24 cellular contexts compared by ENCODE assay signal in the genomic region with DNA sequence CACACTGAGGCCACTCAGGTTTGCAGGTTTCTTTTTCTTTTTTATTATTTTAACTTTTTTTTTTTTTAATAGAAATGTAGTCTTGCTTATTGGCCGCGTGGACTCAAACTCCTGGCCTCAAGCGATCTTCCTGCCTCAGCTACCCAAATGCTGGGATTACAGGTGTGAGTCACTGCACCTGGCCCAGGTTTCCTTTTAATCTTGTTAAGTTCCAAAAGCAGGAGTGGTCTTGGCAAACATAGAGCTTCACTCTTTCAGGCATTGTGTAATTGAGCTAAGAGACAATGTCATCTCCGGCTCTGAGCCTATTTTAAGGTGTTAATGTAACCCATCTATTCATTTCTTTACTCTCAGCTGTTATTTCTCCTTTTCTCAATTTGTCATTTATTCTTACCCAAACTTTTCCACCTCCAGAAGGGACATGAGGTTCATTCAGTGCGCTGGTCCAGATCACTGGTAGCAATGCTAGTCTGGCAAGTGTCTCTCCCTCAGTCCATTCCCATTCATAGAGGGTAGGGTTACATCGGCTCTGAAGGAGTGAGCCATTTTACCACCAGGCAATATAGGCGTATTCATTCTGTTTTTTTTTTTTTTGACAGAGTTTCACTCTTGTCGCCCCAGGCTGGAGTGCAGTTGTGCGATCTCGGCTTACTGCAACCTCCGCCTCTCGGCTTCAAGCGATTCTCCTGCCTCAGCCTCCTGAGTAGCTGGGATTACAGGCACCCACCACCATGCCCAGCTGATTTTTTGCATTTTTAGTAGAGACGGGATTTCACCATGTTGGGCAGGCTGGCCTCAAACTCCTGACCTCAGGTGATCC. TPM values are rescaled to one million over a fixed set of nuclear protein-coding genes. Genes with fewer than 3 reads are reported as not detected.
DNase-seq lines count a peak whose midpoint lies in the region; ATAC-seq and TF ChIP-seq lines count a peak whose summit lies in the region.
"Had no signal": no experiment of that assay in that cellular context is flagged by ENCODE, and none has a peak within 500 bp of the region (broad histone marks: within the 10 kb centered on the region; RNA-seq: fewer than 3 reads in every experiment).

No MANE protein-coding gene starts in this region.

- H3K27me3 ChIP-seq in PC-9 (ENCODE audit: insufficient read depth, low read depth) = no peaks in the 10 kb centered on the region
- H3K27me3 ChIP-seq in esophagus (ENCODE audit: control insufficient read depth in 1 of 2, insufficient read depth in 2 of 2, low read length in 2 of 2) = no peaks in the 10 kb centered on the region
- H3K27me3 ChIP-seq: upper lobe of left lung had no signal

- peaks cover 5% of the 10 kb centered on the region for H3K4me1 Mint-ChIP-seq in activated naive CD8-positive, alpha-beta T cell treated with anti-CD3 and anti-CD28 coated beads, Interleukin-2, amount 50 U/mL, for 24 hours
- H3K4me1 Mint-ChIP-seq: central memory CD8-positive, alpha-beta T cell had no signal

- intact Hi-C loops in PC-9 (cut with micrococcal nuclease; ENCODE audit: unreplicated experiment) = no loop called here

- no peaks in the 10 kb centered on the region for H4K20me1 ChIP-seq in PC-9 (ENCODE audit: insufficient read depth)

- H3K36me3 ChIP-seq in PC-9 (ENCODE audit: low read depth) (no peaks in the 10 kb centered on the region), esophagus (ENCODE audit: control insufficient read depth in 2 of 2, insufficient read depth in 2 of 2, low read length in 1 of 2) (no peaks in the 10 kb centered on the region)
- H3K36me3 ChIP-seq: heart left ventricle, upper lobe of left lung had no signal

- no peak for ATAC-seq in activated naive CD8-positive, alpha-beta T cell treated with anti-CD3 and anti-CD28 coated beads, Interleukin-2, amount 50 U/mL, for 24 hours
- ATAC-seq: heart left ventricle, left lobe of liver had no signal

- no peak overlapping the region for H2AFZ ChIP-seq in PC-9

- H3K79me2 ChIP-seq in PC-9 (ENCODE audit: low read depth) = no peaks in the 10 kb centered on the region

- no peak overlapping the region for H3K27ac Mint-ChIP-seq in activated naive CD8-positive, alpha-beta T cell treated with anti-CD3 and anti-CD28 coated beads, Interleukin-2, amount 50 U/mL, for 24 hours
- H3K27ac Mint-ChIP-seq: activated CD4-positive, alpha-beta memory T cell treated with anti-CD3 and anti-CD28 coated beads, Interleukin-2, amount 10 ng/mL, durations not matched to agents 7 days and 5 days; activated naive CD8-positive, alpha-beta T cell; activated T-helper 2 cell treated with anti-CD3 and anti-CD28 coated beads, Interferon-gamma antibody, Interleukin-2, Interleukin-4, amounts not matched to agents 10 μg/mL and 5 μg/mL and 100 μg/mL, durations not matched to agents 14 hours and 24 hours and 36 hours had no signal

- no TSS peak for BruUV-seq in PC-9 (replicated peaks; lab: Mats Ljungman, UMichigan)

- no peaks in the 10 kb centered on the region for H3K9me2 ChIP-seq in PC-9 (ENCODE audit: insufficient read depth)

- no peaks in the 10 kb centered on the region for H3K9me3 ChIP-seq in PC-9 (ENCODE audit: insufficient read depth, low read depth)
- H3K9me3 ChIP-seq in esophagus (ENCODE audit: control insufficient read depth in 2 of 2, insufficient read depth in 1 of 2, low read depth in 1 of 2, low read length in 1 of 2) = no peaks in the 10 kb centered on the region
- H3K9me3 ChIP-seq: heart left ventricle, upper lobe of left lung had no signal

- POLR2A ChIA-PET in PC-9 (lab: Charles Lee; ENCODE audit: unreplicated experiment) = no interaction called here

- CTCF ChIA-PET in PC-9 (lab: Charles Lee) = interaction anchor here (0.6 to 1.0 kb wide), 3 partner anchors 22 to 89 kb away, joined by 3 read pairs; no protein-coding TSS in a partner anchor

- H3K4me1 ChIP-seq in PC-9 (replicated peaks; ENCODE audit: insufficient read depth) (peaks cover 14% of the 10 kb centered on the region), esophagus (ENCODE audit: control insufficient read depth in 2 of 2, insufficient read depth in 2 of 2, low read length in 1 of 2) (peaks cover 2 to 11% of the 10 kb centered on the region in 2 donors)

- H3K27ac ChIP-seq in PC-9 (no peak overlapping the region), esophagus (ENCODE audit: low read depth in 2 of 2, low read length in 1 of 2) (peak overlapping the region; percentile 54 to 71)
- H3K27ac ChIP-seq: heart left ventricle, upper lobe of left lung had no signal

- H3F3A ChIP-seq in PC-9 (ENCODE audit: insufficient read depth, low read depth) = peaks cover 8% of the 10 kb centered on the region; the same call in 1 of the 2 replicates

- TF ChIP-seq CTCF in PC-9 (conservative IDR thresholded peaks at IDR 0.05) = no peak

- no peaks in the 10 kb centered on the region for H3K9me3 Mint-ChIP-seq in activated naive CD8-positive, alpha-beta T cell treated with anti-CD3 and anti-CD28 coated beads, Interleukin-2, amount 50 U/mL, for 24 hours
- H3K9me3 Mint-ChIP-seq: activated CD4-positive, alpha-beta memory T cell treated with anti-CD3 and anti-CD28 coated beads, Interleukin-2, amount 10 ng/mL, durations not matched to agents 7 days and 5 days; activated T-helper 2 cell treated with anti-CD3 and anti-CD28 coated beads, Interferon-gamma antibody, Interleukin-2, Interleukin-4, amounts not matched to agents 10 μg/mL and 5 μg/mL and 100 μg/mL, durations not matched to agents 14 hours and 24 hours and 36 hours; central memory CD8-positive, alpha-beta T cell; naive B cell had no signal

- H3K4me2 ChIP-seq in PC-9 = no peak overlapping the region

- peaks cover 14% of the 10 kb centered on the region for H3K27me3 Mint-ChIP-seq in activated naive CD8-positive, alpha-beta T cell treated with anti-CD3 and anti-CD28 coated beads, Interleukin-2, amount 50 U/mL, for 24 hours
- H3K27me3 Mint-ChIP-seq: activated naive CD8-positive, alpha-beta T cell; central memory CD8-positive, alpha-beta T cell had no signal

- no peak overlapping the region for H3K4me3 Mint-ChIP-seq in activated naive CD8-positive, alpha-beta T cell treated with anti-CD3 and anti-CD28 coated beads, Interleukin-2, amount 50 U/mL, for 24 hours
- H3K4me3 Mint-ChIP-seq: activated CD4-positive, alpha-beta memory T cell treated with anti-CD3 and anti-CD28 coated beads, Interleukin-2, amount 10 ng/mL, durations not matched to agents 7 days and 5 days; activated naive CD8-positive, alpha-beta T cell; central memory CD8-positive, alpha-beta T cell; naive B cell had no signal

- TF ChIP-seq POLR2A in erythroblast (IDR thresholded peaks at IDR 0.05; ENCODE audit: low read length) = no peak

- DNase-seq in NOMO-1 treated with DMSO at 0.1 percent for 48 hours (lab: John Stamatoyannopoulos, UW; ENCODE audit: unreplicated experiment) (peak; percentile 52), NOMO-1 treated with dmso at 0.1 percent for 144 hours (lab: John Stamatoyannopoulos, UW; ENCODE audit: unreplicated experiment) (no peak), PC-9 (peak; percentile 30 to 76), erythroblast (lab: John Stamatoyannopoulos, UW) (no peak), KG1 (lab: John Stamatoyannopoulos, UW) (no peak), HuH-7 (ENCODE audit: low spot score) (no peak)
- no peak for DNase-seq in activated naive CD8-positive, alpha-beta T cell treated with anti-CD3 and anti-CD28 coated beads, Interleukin-2, amount 50 U/mL, for 24 hours
- DNase-seq: activated CD4-positive, alpha-beta memory T cell treated with anti-CD3 and anti-CD28 coated beads, Interleukin-2, amount 10 ng/mL, durations not matched to agents 7 days and 5 days; GDM1; H7; heart left ventricle; naive B cell; NCI-H1105 treated with DMSO at 0.1 percent for 48 hours; NCI-H526; nucleus accumbens; Right ventricle myocardium superior; stimulated activated CD4-positive, alpha-beta T cell treated with anti-CD3 and anti-CD28 coated beads, Interleukin-1b, Interleukin-23, amount 100 ng/mL, for 48 hours had no signal

- H3K4me3 ChIP-seq in PC-9 (no peak overlapping the region), esophagus (ENCODE audit: low read depth in 1 of 2, low read length in 2 of 2) (no peak overlapping the region)
- H3K4me3 ChIP-seq: heart left ventricle, upper lobe of left lung had no signal

- 50 to 67% methylated on average over 14 of the region's 14 CpGs for WGBS in esophagus, 2 donors

- no peaks in the 10 kb centered on the region for H3K36me3 Mint-ChIP-seq in activated naive CD8-positive, alpha-beta T cell treated with anti-CD3 and anti-CD28 coated beads, Interleukin-2, amount 50 U/mL, for 24 hours (ENCODE audit: low read depth)
- H3K36me3 Mint-ChIP-seq: activated naive CD8-positive, alpha-beta T cell; naive B cell had no signal

RNA-seq across cellular contexts. Expression of a gene that starts 11.3 kb away (rescaled TPM):
- 1.4 and 1.8 TPM in 2 replicates for total RNA-seq in PC-9 (2021)
- 10 to 100 TPM; 14.5 to 30.4 TPM for polyA plus RNA-seq in esophagus

RNA-seq across cellular contexts. Expression of a gene that starts 42.0 kb away (rescaled TPM):
- 3.8 and 6.2 TPM in 2 replicates for total RNA-seq in PC-9 (2021)
- 1 to 10 TPM; 5.1 to 9.5 TPM for polyA plus RNA-seq in esophagus
- total RNA-seq: fibroblast of villous mesenchyme had no signal

Comparison
In these comparisons a context has a peak if more than half of its experiments do, and no peak if none do; other contexts are left out.
1. DNase-seq: peak in NOMO-1 treated with DMSO at 0.1 percent for 48 hours (single experiment) and PC-9 (2 of 2); none in NOMO-1 treated with dmso at 0.1 percent for 144 hours (single experiment), erythroblast (0 of 2), KG1 (single experiment), HuH-7 (single experiment) and activated naive CD8-positive, alpha-beta T cell treated with anti-CD3 and anti-CD28 coated beads, Interleukin-2, amount 50 U/mL, for 24 hours (single experiment).